8 cellular contexts compared by ENCODE assay signal in the genomic region with DNA sequence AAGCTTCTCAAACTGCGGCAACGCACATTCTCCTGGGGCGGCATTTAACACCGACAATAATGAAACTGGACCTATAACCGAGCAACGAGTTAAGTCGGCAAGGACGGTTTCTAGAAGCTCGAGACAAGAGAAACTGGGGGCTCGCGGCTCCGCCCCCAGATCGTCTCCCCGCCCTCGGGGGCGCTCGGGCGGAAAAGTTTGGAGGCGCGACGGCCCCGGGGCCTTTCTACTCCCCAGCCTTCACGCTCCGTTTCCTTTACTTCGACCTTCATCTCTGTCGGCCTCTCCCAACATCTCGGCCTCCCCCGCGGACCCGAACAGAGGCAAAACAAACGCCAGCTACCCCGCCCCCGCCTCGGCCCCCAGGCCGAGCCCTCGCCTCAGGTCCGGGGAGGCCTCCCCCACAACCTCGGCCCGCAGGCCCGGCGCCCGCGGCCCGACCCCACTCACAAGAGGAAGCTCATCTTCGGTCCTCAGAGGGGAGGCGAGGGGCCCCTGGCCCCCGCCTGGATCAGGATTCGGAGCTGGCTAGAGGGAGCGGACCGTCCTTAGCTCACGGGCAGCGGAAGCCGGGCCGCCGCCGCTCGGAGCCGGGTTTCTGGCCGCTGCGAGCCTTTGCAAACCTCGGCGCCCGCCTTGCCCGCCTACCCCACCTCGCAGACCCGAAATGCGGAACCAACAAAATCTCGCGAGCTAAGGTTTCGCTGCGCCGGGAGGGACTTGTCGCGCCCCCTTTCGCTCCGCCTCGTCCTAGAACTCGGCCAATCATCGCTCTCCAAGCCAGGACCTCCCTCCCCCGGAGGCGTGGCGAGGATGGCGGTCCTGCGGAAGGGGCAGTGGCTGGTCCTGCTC.
DNase-seq lines count a peak whose midpoint lies in the region; ATAC-seq and FAIRE-seq lines count a peak whose summit lies in the region.

TSS of gene MOB1A (minus strand) at position 669 of the 852 bp plus-strand sequence. CDS start at position 464, 205 bp downstream.

- ATAC-seq in GM21367 (IDR thresholded peaks at IDR 0.05; ENCODE audit: unreplicated experiment) = peak; percentile 75
- ATAC-seq in effector memory CD8-positive, alpha-beta T cell (replicated peaks) = peak; percentile 87
- peak; percentile 72 for ATAC-seq in memory B cell (ENCODE audit: low read depth)

- H3K27me3 Mint-ChIP-seq in effector memory CD8-positive, alpha-beta T cell = no peaks in the 10 kb centered on the region
- no peaks in the 10 kb centered on the region for H3K27me3 Mint-ChIP-seq in memory B cell

- H3K4me1 Mint-ChIP-seq in effector memory CD8-positive, alpha-beta T cell (ENCODE audit: low read depth in 2 of 2) = peaks cover 27 to 39% of the 10 kb centered on the region in 2 donors
- peaks cover 20% of the 10 kb centered on the region for H3K4me1 Mint-ChIP-seq in memory B cell

- FAIRE-seq in HTR-8/SVneo (lab: Jason Lieb, UNC) = peak; percentile 92

- peak; percentile 96 for DNase-seq in COLO829 (ENCODE audit: low spot score)
- peak; percentile 97 for DNase-seq in HTR-8/SVneo (ENCODE audit: insufficient read length, low spot score)
- peak; percentile 98 for DNase-seq in NOMO-1 treated with dmso at 0.1 percent for 144 hours (lab: John Stamatoyannopoulos, UW; ENCODE audit: unreplicated experiment)
- DNase-seq in activated CD8-positive, alpha-beta memory T cell treated with anti-CD3 and anti-CD28 coated beads for 48 hours (ENCODE audit: low read depth in 2 of 3, low spot score in 2 of 3) = peak; percentile 88 to 95 (median 91)
- DNase-seq in effector memory CD8-positive, alpha-beta T cell = peak; percentile 97 to 99 (median 99)
- DNase-seq in memory B cell (ENCODE audit: low spot score in 2 of 2) = peak; percentile 95 to 98
- DNase-seq in stimulated activated CD8-positive, alpha-beta memory T cell treated with anti-CD3 and anti-CD28 coated beads, Interleukin-12 subunit alpha, Interleukin-12 subunit beta, amount 100 ng/mL, for 24 hours (ENCODE audit: extremely low read depth) = peak; percentile 93

- peak within 1 kb of the TSS; percentile 85 to 90 for H3K4me3 Mint-ChIP-seq in effector memory CD8-positive, alpha-beta T cell
- H3K4me3 Mint-ChIP-seq in memory B cell = peak within 1 kb of the TSS; percentile 86

- no peaks in the 10 kb centered on the region for H3K9me3 Mint-ChIP-seq in effector memory CD8-positive, alpha-beta T cell
- no peaks in the 10 kb centered on the region for H3K9me3 Mint-ChIP-seq in memory B cell

- H3K36me3 Mint-ChIP-seq in effector memory CD8-positive, alpha-beta T cell (ENCODE audit: insufficient read depth) = peaks cover 34% of the 10 kb centered on the region
- peaks cover 9% of the 10 kb centered on the region for H3K36me3 Mint-ChIP-seq in memory B cell

- H3K27ac Mint-ChIP-seq in effector memory CD8-positive, alpha-beta T cell = peak within 1 kb of the TSS; percentile 91 to 93
- H3K27ac Mint-ChIP-seq in memory B cell = peak within 1 kb of the TSS; percentile 93

Comparison
In these comparisons a context has a peak if more than half of its experiments do, and no peak if none do; other contexts are left out.
1. Peak in every context shown above with its lines: DNase-seq and ATAC-seq.